ENCODE assay signal across 1 cellular context in the genomic region with DNA sequence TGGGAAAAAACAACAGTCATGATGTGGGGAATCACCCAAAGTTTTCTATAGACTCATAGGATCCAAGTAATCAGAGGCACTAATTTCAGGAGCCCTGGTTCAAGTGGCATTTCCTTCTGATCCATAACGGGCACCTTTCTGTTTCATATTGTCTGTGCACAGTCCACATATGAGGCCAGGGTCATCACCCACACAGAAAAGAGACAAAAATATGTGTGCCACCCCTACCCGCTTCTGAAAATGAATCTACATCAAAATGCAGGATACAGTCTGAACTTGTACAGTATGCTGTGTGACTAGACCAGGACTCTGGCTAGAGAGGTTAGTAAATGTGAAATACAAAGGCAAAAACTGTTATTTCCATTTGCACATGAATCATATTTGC.
TF ChIP-seq lines count a peak whose summit lies in the region.

No MANE protein-coding gene starts in this region.

TF ChIP-seq in IMR-90, 13 proteins besides CTCF, POLR2A, EP300 and RAD21 (continued from another document):
- TF ChIP-seq, protein P1, sequence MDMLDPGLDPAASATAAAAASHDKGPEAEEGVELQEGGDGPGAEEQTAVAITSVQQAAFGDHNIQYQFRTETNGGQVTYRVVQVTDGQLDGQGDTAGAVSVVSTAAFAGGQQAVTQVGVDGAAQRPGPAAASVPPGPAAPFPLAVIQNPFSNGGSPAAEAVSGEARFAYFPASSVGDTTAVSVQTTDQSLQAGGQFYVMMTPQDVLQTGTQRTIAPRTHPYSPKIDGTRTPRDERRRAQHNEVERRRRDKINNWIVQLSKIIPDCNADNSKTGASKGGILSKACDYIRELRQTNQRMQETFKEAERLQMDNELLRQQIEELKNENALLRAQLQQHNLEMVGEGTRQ (IDR thresholded peaks at IDR 0.05; ENCODE audit: low read depth, low read length): no peak
- no peak for TF ChIP-seq SMC3 (IDR thresholded peaks at IDR 0.05; ENCODE audit: low read depth, low read length)
- TF ChIP-seq RFX5 (IDR thresholded peaks at IDR 0.05; ENCODE audit: low read depth, low read length): no peak
- no peak for TF ChIP-seq CEBPB (IDR thresholded peaks at IDR 0.05; ENCODE audit: low read depth, low read length)
- no peak for TF ChIP-seq FOS (IDR thresholded peaks at IDR 0.05; ENCODE audit: low read depth, low read length)
- TF ChIP-seq RCOR1 (IDR thresholded peaks at IDR 0.05; ENCODE audit: insufficient replicate concordance, low read length): no peak
- TF ChIP-seq BHLHE40 (IDR thresholded peaks at IDR 0.05; ENCODE audit: low read depth, low read length): no peak
- TF ChIP-seq MAFK (IDR thresholded peaks at IDR 0.05; ENCODE audit: low read depth, low read length): no peak
- no peak for TF ChIP-seq MXI1 (IDR thresholded peaks at IDR 0.05; ENCODE audit: borderline replicate concordance, low read depth, low read length)
